Comparison of ENCODE assay signal across 9 cellular contexts in the genomic region with DNA sequence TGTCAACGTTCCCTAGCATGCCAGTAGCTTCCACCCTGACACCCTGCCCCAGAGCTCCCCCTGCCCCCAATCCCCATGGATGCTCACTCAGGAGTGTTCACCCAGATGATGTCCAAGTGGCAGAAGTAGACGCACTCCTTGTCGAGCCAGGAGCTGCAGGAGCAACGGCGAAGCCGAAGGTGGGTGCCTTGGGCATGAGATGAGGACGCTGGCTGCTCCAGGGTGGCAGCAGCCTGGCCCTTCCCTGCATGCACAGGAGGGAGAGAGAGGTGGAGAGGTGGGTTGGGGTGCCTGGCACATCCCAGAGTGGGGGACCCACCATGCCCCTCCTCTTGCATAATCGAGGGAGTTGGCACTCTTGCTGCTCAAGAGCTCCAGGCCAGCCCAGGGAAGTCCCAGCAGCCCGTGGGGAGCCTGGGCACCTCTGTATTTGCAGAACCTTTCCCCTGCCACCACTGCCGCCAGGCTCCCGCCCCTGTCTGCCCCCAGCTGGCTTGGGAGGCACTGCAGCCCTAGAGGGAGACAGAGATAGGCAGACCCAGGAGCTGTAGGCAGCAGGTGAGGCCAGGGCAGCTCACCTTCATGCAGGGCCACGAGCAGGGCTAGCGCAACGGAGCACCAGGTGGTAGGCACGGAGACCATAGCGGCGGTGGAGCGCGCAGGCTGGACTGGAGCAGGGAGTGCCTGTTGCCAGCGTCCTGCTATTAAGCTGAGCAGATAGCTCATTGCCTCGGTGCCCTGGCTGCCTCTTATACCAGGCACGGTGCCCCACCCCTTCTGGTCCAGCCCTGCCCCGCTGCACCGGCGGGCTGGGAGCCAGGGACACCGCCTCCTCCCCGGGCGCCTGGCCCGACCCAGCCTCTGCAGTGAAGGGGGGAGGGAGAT. TPM values are rescaled to one million over a fixed set of nuclear protein-coding genes. Genes with fewer than 3 reads are reported as not detected.
DNase-seq lines count a peak whose midpoint lies in the region; ATAC-seq, FAIRE-seq and TF ChIP-seq lines count a peak whose summit lies in the region.
"Had no signal": no experiment of that assay in that cellular context is flagged by ENCODE, and none has a peak within 500 bp of the region (broad histone marks: within the 10 kb centered on the region; RNA-seq: fewer than 3 reads in every experiment).

A gene (minus strand): TSS at position 724 of the 885 bp plus-strand sequence. CDS start 82 bp downstream, at position 642.

- in situ Hi-C loops in GM12878 (cut with MboI): no loop called here

- RAD21 ChIA-PET in GM12878 (lab: Charles Lee; ENCODE audit: unreplicated experiment): interaction anchor here (0.8 to 1.6 kb wide), 2 partner anchors 8 to 20 kb away, joined by 3 to 4 read pairs; no protein-coding TSS in a partner anchor

- no peak for TF ChIP-seq RAD21 in GM12878 (IDR thresholded peaks at IDR 0.05; ENCODE audit: insufficient read depth, low read depth, low read length)

- H4K20me1 ChIP-seq in GM12878 (ENCODE audit: control insufficient read depth, insufficient read depth): no peaks in the 10 kb centered on the region

- no peak for TF ChIP-seq POLR2A in GM12878 (IDR thresholded peaks at IDR 0.05; ENCODE audit: low read depth, low read length)

- H3K27ac ChIP-seq in GM12878 (ENCODE audit: control insufficient read depth, insufficient read depth): no peak within 1 kb of the TSS

- no peaks in the 10 kb centered on the region for H3K36me3 ChIP-seq in GM12878 (ENCODE audit: control insufficient read depth in 2 of 2, insufficient read depth in 2 of 2, low read length in 1 of 2)

- POLR2A ChIA-PET in GM12878 (lab: Charles Lee): interaction anchor here (1.6 kb wide), 1 partner anchor 8 kb away, joined by 4 read pairs; no protein-coding TSS in a partner anchor

- H3K27me3 ChIP-seq in GM12878 (replicated peaks in 1 of 2; ENCODE audit: control insufficient read depth in 2 of 2, insufficient read depth in 2 of 2, low read length in 1 of 2): no peaks in the 10 kb centered on the region

- no peak for TF ChIP-seq EP300 in GM12878 (IDR thresholded peaks at IDR 0.05; ENCODE audit: borderline replicate concordance in 1 of 2, control insufficient read depth in 1 of 2, low read depth in 2 of 2, low read length in 2 of 2)

- H2AFZ ChIP-seq in GM12878 (ENCODE audit: control insufficient read depth, low read depth, low read length): no peak within 1 kb of the TSS

- DNase-seq in DMS153 (lab: John Stamatoyannopoulos, UW) (peak; percentile 95), NCI-H1105 (lab: John Stamatoyannopoulos, UW) (peak; percentile 97), GM12878 (ENCODE audit: low read depth, low spot score) (no peak), mucosa of gallbladder (ENCODE audit: low spot score) (peak; percentile 77)
- no peak for DNase-seq in activated CD4-positive, alpha-beta T cell treated with anti-CD3 and anti-CD28 coated beads, Interleukin-2, amount 50 U/mL, for 48 hours
- DNase-seq: activated naive CD8-positive, alpha-beta T cell treated with anti-CD3 and anti-CD28 coated beads, Interleukin-2, amount 10 ng/mL, durations not matched to agents 7 days and 5 days had no signal

- BruUV-seq in GM12878 (replicated peaks; lab: Mats Ljungman, UMichigan): no TSS peak

- ATAC-seq in GM12878 (peak; percentile 46), GM21619 (IDR thresholded peaks at IDR 0.05; ENCODE audit: unreplicated experiment) (no peak), HG02885 (IDR thresholded peaks at IDR 0.05; ENCODE audit: poor library complexity, unreplicated experiment) (no peak), GM21447 (IDR thresholded peaks at IDR 0.05; ENCODE audit: unreplicated experiment) (no peak)

- no peaks in the 10 kb centered on the region for H3K9me3 ChIP-seq in GM12878 (replicated peaks; ENCODE audit: control insufficient read depth, insufficient read depth, low read length)

- no peaks in the 10 kb centered on the region for H3K79me2 ChIP-seq in GM12878 (ENCODE audit: control insufficient read depth, insufficient read depth, low read length)

- H3K4me1 ChIP-seq in GM12878 (ENCODE audit: control insufficient read depth, insufficient read depth, low read length): peaks cover 40% of the 10 kb centered on the region

- peak in 2 of 3 experiments; percentile 22 to 39; a peak in 4 of 6 replicates for TF ChIP-seq CTCF in GM12878 (IDR thresholded peaks at IDR 0.05 in 2 of 3, conservative IDR thresholded peaks at IDR 0.05 in 1 of 3; ENCODE audit: control insufficient read depth in 2 of 3, extremely low read depth in 1 of 3, insufficient read depth in 1 of 3, low read depth in 3 of 3, low read length in 3 of 3)

- H3K9ac ChIP-seq in GM12878 (ENCODE audit: control insufficient read depth, insufficient read depth, low read length): no peak within 1 kb of the TSS

- no peak for FAIRE-seq in GM12878 (lab: Jason Lieb, UNC)

- CTCF ChIA-PET in GM12878 (lab: Yijun Ruan, JAX): interaction anchor here (0.7 to 5.2 kb wide), 4 partner anchors 8 to 182 kb away, joined by 3 to 37 read pairs (median 3); no protein-coding TSS in a partner anchor

- intact Hi-C loops in GM12878 (cut with micrococcal nuclease; ENCODE audit: unreplicated experiment): no loop called here

- WGBS in GM12878 (ENCODE audit: insufficient coverage, insufficient replicate concordance, low lambda C conversion rate, missing lambda C conversion rate): 75% methylated on average over 29 of the region's 29 CpGs

- SMC1A ChIA-PET in GM12878 (lab: Charles Lee; ENCODE audit: uncharacterized antibody, unreplicated experiment): interaction anchor here (1.1 kb wide), 1 partner anchor 381 kb away, joined by 3 read pairs; no protein-coding TSS in a partner anchor

- no peak within 1 kb of the TSS for H3K4me3 ChIP-seq in GM12878

- no peak within 1 kb of the TSS for H3K4me2 ChIP-seq in GM12878 (ENCODE audit: control insufficient read depth, insufficient read depth)

TF ChIP-seq in GM12878, 131 proteins besides CTCF, POLR2A, EP300 and RAD21 (continues in another document):
- TF ChIP-seq BMI1 (IDR thresholded peaks at IDR 0.05; ENCODE audit: borderline replicate concordance): no peak
- TF ChIP-seq, protein P1, sequence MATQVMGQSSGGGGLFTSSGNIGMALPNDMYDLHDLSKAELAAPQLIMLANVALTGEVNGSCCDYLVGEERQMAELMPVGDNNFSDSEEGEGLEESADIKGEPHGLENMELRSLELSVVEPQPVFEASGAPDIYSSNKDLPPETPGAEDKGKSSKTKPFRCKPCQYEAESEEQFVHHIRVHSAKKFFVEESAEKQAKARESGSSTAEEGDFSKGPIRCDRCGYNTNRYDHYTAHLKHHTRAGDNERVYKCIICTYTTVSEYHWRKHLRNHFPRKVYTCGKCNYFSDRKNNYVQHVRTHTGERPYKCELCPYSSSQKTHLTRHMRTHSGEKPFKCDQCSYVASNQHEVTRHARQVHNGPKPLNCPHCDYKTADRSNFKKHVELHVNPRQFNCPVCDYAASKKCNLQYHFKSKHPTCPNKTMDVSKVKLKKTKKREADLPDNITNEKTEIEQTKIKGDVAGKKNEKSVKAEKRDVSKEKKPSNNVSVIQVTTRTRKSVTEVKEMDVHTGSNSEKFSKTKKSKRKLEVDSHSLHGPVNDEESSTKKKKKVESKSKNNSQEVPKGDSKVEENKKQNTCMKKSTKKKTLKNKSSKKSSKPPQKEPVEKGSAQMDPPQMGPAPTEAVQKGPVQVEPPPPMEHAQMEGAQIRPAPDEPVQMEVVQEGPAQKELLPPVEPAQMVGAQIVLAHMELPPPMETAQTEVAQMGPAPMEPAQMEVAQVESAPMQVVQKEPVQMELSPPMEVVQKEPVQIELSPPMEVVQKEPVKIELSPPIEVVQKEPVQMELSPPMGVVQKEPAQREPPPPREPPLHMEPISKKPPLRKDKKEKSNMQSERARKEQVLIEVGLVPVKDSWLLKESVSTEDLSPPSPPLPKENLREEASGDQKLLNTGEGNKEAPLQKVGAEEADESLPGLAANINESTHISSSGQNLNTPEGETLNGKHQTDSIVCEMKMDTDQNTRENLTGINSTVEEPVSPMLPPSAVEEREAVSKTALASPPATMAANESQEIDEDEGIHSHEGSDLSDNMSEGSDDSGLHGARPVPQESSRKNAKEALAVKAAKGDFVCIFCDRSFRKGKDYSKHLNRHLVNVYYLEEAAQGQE (IDR thresholded peaks at IDR 0.05; ENCODE audit: low read depth, low read length): no peak
- TF ChIP-seq ZZZ3 (IDR thresholded peaks at IDR 0.05; ENCODE audit: control insufficient read depth, insufficient read length, low read depth): no peak
- TF ChIP-seq YY1 (IDR thresholded peaks at IDR 0.05; ENCODE audit: low read depth, low read length): no peak
- TF ChIP-seq NBN (IDR thresholded peaks at IDR 0.05): no peak
- no peak for TF ChIP-seq TAF1 (IDR thresholded peaks at IDR 0.05; ENCODE audit: borderline replicate concordance, low read depth, low read length)
- no peak for TF ChIP-seq NFIC (IDR thresholded peaks at IDR 0.05; ENCODE audit: low read depth, low read length)

RNA-seq across cellular contexts. Expression of the gene that starts here (rescaled TPM):
- total RNA-seq in GM12878 (2013; cell fraction: nucleolus; rRNA removed): 0.44 and 0.56 TPM in 2 replicates
- total RNA-seq in GM12878 (2014; rRNA removed) (0.28 and 0.60 TPM in 2 replicates), GM12878 (2014; rRNA removed; fragmentation: Illumina TruSeq; extraction: Trizol) (0.13 and 0.23 TPM in 2 replicates), GM12878 (2021) (0.74 and 0.98 TPM in 2 replicates), mucosa of gallbladder (0.83 TPM)
- 0.31 TPM for polyA plus RNA-seq in GM12878 (2011; ENCODE audit: low read depth)
- polyA plus RNA-seq in GM12878 (2011; rRNA removed) (1.1 and 1.5 TPM in 2 replicates), GM12878 (2014; fragmentation: Illumina TruSeq; extraction: Trizol) (0.35 TPM in 1 of 2 replicates, not detected in the other), GM12878 (2014; fragmentation: Nextera tagmentation; extraction: Ambion mirVana) (under 1 TPM in 1 of 2 experiments, not detected in 1; 0.11 TPM), GM12878 (2014; rRNA removed) (0.94 and 1.3 TPM in 2 replicates), GM12878 (2016; fragmentation: Nextera tagmentation; extraction: Ambion mirVana) (under 1 TPM; 0.43 to 0.48 TPM)
- 2.3 and 2.6 TPM in 2 replicates for polyA plus RNA-seq in GM12878 (2011; cell fraction: cytosol; rRNA removed)
- polyA plus RNA-seq in GM12878 (2011; cell fraction: nucleus; rRNA removed): 9.9 and 12.3 TPM in 2 replicates
- polyA plus RNA-seq in GM12878 (2012): 0.38 and 0.42 TPM in 2 replicates
- polyA minus RNA-seq in GM12878 (2011; rRNA and poly(A)+ RNA removed): 0.66 and 1.1 TPM in 2 replicates
- polyA minus RNA-seq in GM12878 (2011; cell fraction: cytosol; rRNA and poly(A)+ RNA removed): 1.1 TPM in 1 of 2 replicates, not detected in the other
- 0.60 and 0.77 TPM in 2 replicates for polyA minus RNA-seq in GM12878 (2011; cell fraction: nucleus; rRNA and poly(A)+ RNA removed)
- total RNA-seq: activated naive CD8-positive, alpha-beta T cell treated with anti-CD3 and anti-CD28 coated beads, Interleukin-2, amount 10 ng/mL, durations not matched to agents 7 days and 5 days had no signal

Comparison
In these comparisons a context has a peak if more than half of its experiments do, and no peak if none do; other contexts are left out.
1. Peak in DNase-seq in mucosa of gallbladder; RNA of the gene not detected or under 1 TPM.
2. DNase-seq: peak in DMS153 (single experiment) and NCI-H1105 (single experiment); none in GM12878 (single experiment) and activated CD4-positive, alpha-beta T cell treated with anti-CD3 and anti-CD28 coated beads, Interleukin-2, amount 50 U/mL, for 48 hours (0 of 2).